Comparison of ENCODE assay signal across 11 cellular contexts in genomic region chr2:75100691-75101236, GRCh38.
DNase-seq lines count a peak whose midpoint lies in the region; ATAC-seq and TF ChIP-seq lines count a peak whose summit lies in the region.
"Had no signal": no experiment of that assay in that cellular context is flagged by ENCODE, and none has a peak within 500 bp of the region (broad histone marks: within the 10 kb centered on the region; RNA-seq: fewer than 3 reads in every experiment).

No MANE protein-coding gene starts in this region.

- intact Hi-C loops in left lung (cut with DNase I): no loop called here
- intact Hi-C loops in thyroid gland (cut with DNase I): no loop called here

- TF ChIP-seq POLR2A in thyroid gland (IDR thresholded peaks at IDR 0.05): no peak

- no peak overlapping the region for H3K4me3 ChIP-seq in SJSA1
- no peak overlapping the region for H3K4me3 ChIP-seq in fibroblast of mammary gland (ENCODE audit: control insufficient read depth, low read depth, low read length)
- H3K4me3 ChIP-seq in left lung: no peak overlapping the region
- H3K4me3 ChIP-seq in thyroid gland (replicated peaks in 1 of 3): no peak overlapping the region

- peaks cover 6% of the 10 kb centered on the region for H3K27me3 Mint-ChIP-seq in activated T-cell treated with anti-CD3 and anti-CD28 coated beads, Interleukin-2, amount 50 U/mL, for 4 hours (ENCODE audit: low read depth)

- DNase-seq in GM04504 (ENCODE audit: low read depth): peak; percentile 48
- no peak for DNase-seq in SJSA1 (ENCODE audit: low read depth in 1 of 2, low spot score in 2 of 2)
- peak; percentile 11 for DNase-seq in fibroblast of mammary gland (ENCODE audit: low read depth)
- no peak for DNase-seq in activated T-cell treated with anti-CD3 and anti-CD28 coated beads, Interleukin-2, amount 50 U/mL, for 4 hours
- DNase-seq in NCI-H187 treated with DMSO at 0.1 percent for 48 hours (lab: John Stamatoyannopoulos, UW): no peak
- no peak for DNase-seq in left lung
- DNase-seq in thyroid gland: no peak
- DNase-seq: NCI-H748 treated with DMSO at 0.1 percent for 48 hours, T-cell had no signal

- TF ChIP-seq CTCF in fibroblast of mammary gland (conservative IDR thresholded peaks at IDR 0.05; ENCODE audit: control insufficient read depth, insufficient read depth, low read depth, low read length) (no peak), left lung (IDR thresholded peaks at IDR 0.05) (no peak), thyroid gland (IDR thresholded peaks at IDR 0.05) (no peak)

- H3K9me3 ChIP-seq in SJSA1 (replicated peaks): no peaks in the 10 kb centered on the region
- no peaks in the 10 kb centered on the region for H3K9me3 ChIP-seq in left lung
- H3K9me3 ChIP-seq in thyroid gland: no peaks in the 10 kb centered on the region

- H3K27ac ChIP-seq in SJSA1: peak overlapping the region; percentile 7; the same call in 1 of the 2 replicates
- no peak overlapping the region for H3K27ac ChIP-seq in left lung
- no peak overlapping the region for H3K27ac ChIP-seq in thyroid gland

- peaks cover 12% of the 10 kb centered on the region for H3K9me3 Mint-ChIP-seq in activated T-cell treated with anti-CD3 and anti-CD28 coated beads, Interleukin-2, amount 50 U/mL, for 4 hours

- H3K4me3 Mint-ChIP-seq in activated T-cell treated with anti-CD3 and anti-CD28 coated beads, Interleukin-2, amount 50 U/mL, for 4 hours: no peak overlapping the region
- H3K4me3 Mint-ChIP-seq: CD14-positive monocyte, IgD-negative memory B cell, T-cell had no signal

- H3K36me3 ChIP-seq in SJSA1 (no peaks in the 10 kb centered on the region), left lung (no peaks in the 10 kb centered on the region), thyroid gland (no peaks in the 10 kb centered on the region)

- WGBS in thyroid gland, 2 donors: 78% methylated on average over 3 of the region's 3 CpGs

- H3K36me3 Mint-ChIP-seq in activated T-cell treated with anti-CD3 and anti-CD28 coated beads, Interleukin-2, amount 50 U/mL, for 4 hours (ENCODE audit: insufficient read depth): peaks cover 2% of the 10 kb centered on the region
- H3K36me3 Mint-ChIP-seq: CD14-positive monocyte had no signal

- H3K4me1 ChIP-seq in SJSA1 (replicated peaks): peaks cover 25% of the 10 kb centered on the region
- H3K4me1 ChIP-seq in left lung: no peaks in the 10 kb centered on the region
- H3K4me1 ChIP-seq in thyroid gland: no peaks in the 10 kb centered on the region

- H3K4me1 Mint-ChIP-seq in activated T-cell treated with anti-CD3 and anti-CD28 coated beads, Interleukin-2, amount 50 U/mL, for 4 hours (ENCODE audit: low read depth): no peaks in the 10 kb centered on the region
- H3K4me1 Mint-ChIP-seq: CD14-positive monocyte, IgD-negative memory B cell, T-cell had no signal

- H3K27me3 ChIP-seq in SJSA1 (replicated peaks) (no peaks in the 10 kb centered on the region), left lung (no peaks in the 10 kb centered on the region), thyroid gland (no peaks in the 10 kb centered on the region)

- no peak for ATAC-seq in activated T-cell treated with anti-CD3 and anti-CD28 coated beads, Interleukin-2, amount 50 U/mL, for 4 hours
- no peak for ATAC-seq in left lung
- ATAC-seq: T-cell had no signal

Comparison
In these comparisons a context has a peak if more than half of its experiments do, and no peak if none do; other contexts are left out.
1. DNase-seq: peak in GM04504 (single experiment) and fibroblast of mammary gland (single experiment); none in SJSA1 (0 of 2), activated T-cell treated with anti-CD3 and anti-CD28 coated beads, Interleukin-2, amount 50 U/mL, for 4 hours (single experiment), NCI-H187 treated with DMSO at 0.1 percent for 48 hours (single experiment), left lung (0 of 2) and thyroid gland (0 of 2).